23 cellular contexts compared by ENCODE assay signal in genomic region chr4:183321516-183321915, GRCh38. TPM values are rescaled to one million over a fixed set of nuclear protein-coding genes. Genes with fewer than 3 reads are reported as not detected.
DNase-seq lines count a peak whose midpoint lies in the region; ATAC-seq, FAIRE-seq and TF ChIP-seq lines count a peak whose summit lies in the region.
"Had no signal": no experiment of that assay in that cellular context is flagged by ENCODE, and none has a peak within 500 bp of the region (broad histone marks: within the 10 kb centered on the region; RNA-seq: fewer than 3 reads in every experiment).

No MANE protein-coding gene starts in this region.

- H2AFZ ChIP-seq in astrocyte (ENCODE audit: low read depth, low read length): no peak overlapping the region
- H2AFZ ChIP-seq in hepatocyte: no peak overlapping the region

- H3K4me3 Mint-ChIP-seq in activated T-cell treated with anti-CD3 and anti-CD28 coated beads, Interleukin-2, amount 50 U/mL, for 72 hours: peak overlapping the region in 1 of 2 donors; percentile 40
- no peak overlapping the region for H3K4me3 Mint-ChIP-seq in astrocyte (ENCODE audit: unreplicated experiment)
- H3K4me3 Mint-ChIP-seq in stimulated activated effector memory CD8-positive, alpha-beta T cell treated with anti-CD3 and anti-CD28 coated beads, Interleukin-12 subunit alpha, Interleukin-12 subunit beta, amount 100 ng/mL, for 72 hours: peak overlapping the region; percentile 18
- H3K4me3 Mint-ChIP-seq: CD14-positive monocyte, H9, IgD-negative memory B cell had no signal

- no peaks in the 10 kb centered on the region for H4K20me1 ChIP-seq in astrocyte (ENCODE audit: insufficient read depth, low read length)
- no peaks in the 10 kb centered on the region for H4K20me1 ChIP-seq in hepatocyte (ENCODE audit: insufficient read depth, poor library complexity, severe bottlenecking)

- H3K4me2 ChIP-seq in astrocyte (ENCODE audit: low read length) (no peak overlapping the region), hepatocyte (no peak overlapping the region)
- H3K4me2 ChIP-seq: A549 had no signal

- no peaks in the 10 kb centered on the region for H3K4me1 Mint-ChIP-seq in activated T-cell treated with anti-CD3 and anti-CD28 coated beads, Interleukin-2, amount 50 U/mL, for 72 hours (ENCODE audit: low read depth)
- no peaks in the 10 kb centered on the region for H3K4me1 Mint-ChIP-seq in astrocyte (ENCODE audit: low read depth, unreplicated experiment)
- H3K4me1 Mint-ChIP-seq in stimulated activated effector memory CD8-positive, alpha-beta T cell treated with anti-CD3 and anti-CD28 coated beads, Interleukin-12 subunit alpha, Interleukin-12 subunit beta, amount 100 ng/mL, for 72 hours: peaks cover 18% of the 10 kb centered on the region
- H3K4me1 Mint-ChIP-seq: CD14-positive monocyte, IgD-negative memory B cell had no signal

- H3K9me3 ChIP-seq in astrocyte (ENCODE audit: insufficient read depth, low read depth, low read length): peaks cover 5% of the 10 kb centered on the region
- peaks cover 5% of the 10 kb centered on the region for H3K9me3 ChIP-seq in hepatocyte (ENCODE audit: low read depth)
- H3K9me3 ChIP-seq: A549, Peyer's patch had no signal

- peaks cover 6% of the 10 kb centered on the region for H3K27me3 Mint-ChIP-seq in activated T-cell treated with anti-CD3 and anti-CD28 coated beads, Interleukin-2, amount 50 U/mL, for 72 hours (ENCODE audit: low read depth)
- H3K27me3 Mint-ChIP-seq in astrocyte (ENCODE audit: low read depth, unreplicated experiment): no peaks in the 10 kb centered on the region

- H3K36me3 ChIP-seq in astrocyte (ENCODE audit: insufficient read depth, low read length) (peaks cover 3% of the 10 kb centered on the region), hepatocyte (replicated peaks; ENCODE audit: insufficient read depth, low read depth) (no peaks in the 10 kb centered on the region)
- H3K36me3 ChIP-seq: Peyer's patch had no signal

- WGBS in hepatocyte (ENCODE audit: low lambda C conversion rate, missing lambda C conversion rate): 98% methylated on average over 5 of the region's 5 CpGs

- H3K79me2 ChIP-seq in astrocyte (ENCODE audit: insufficient read depth, low read length) (no peaks in the 10 kb centered on the region), hepatocyte (no peaks in the 10 kb centered on the region)

- no peak overlapping the region for H3K27ac ChIP-seq in astrocyte (ENCODE audit: low read depth, low read length)
- no peak overlapping the region for H3K27ac ChIP-seq in hepatocyte
- H3K27ac ChIP-seq: A549, Peyer's patch had no signal

- H3K9me3 Mint-ChIP-seq in activated T-cell treated with anti-CD3 and anti-CD28 coated beads, Interleukin-2, amount 50 U/mL, for 72 hours: no peaks in the 10 kb centered on the region
- H3K9me3 Mint-ChIP-seq in astrocyte (ENCODE audit: unreplicated experiment): peaks cover 6% of the 10 kb centered on the region
- H3K9me3 Mint-ChIP-seq in stimulated activated effector memory CD8-positive, alpha-beta T cell treated with anti-CD3 and anti-CD28 coated beads, Interleukin-12 subunit alpha, Interleukin-12 subunit beta, amount 100 ng/mL, for 72 hours: no peaks in the 10 kb centered on the region

- peak; percentile 13 for FAIRE-seq in astrocyte (lab: Jason Lieb, UNC)
- FAIRE-seq: A549 had no signal

- H3K27me3 ChIP-seq in astrocyte (ENCODE audit: insufficient read depth, low read length) (no peaks in the 10 kb centered on the region), hepatocyte (no peaks in the 10 kb centered on the region)
- H3K27me3 ChIP-seq: Peyer's patch had no signal

- no peak for DNase-seq in activated T-cell treated with anti-CD3 and anti-CD28 coated beads, Interleukin-2, amount 50 U/mL, for 72 hours
- no peak for DNase-seq in activated T-cell treated with anti-CD3 and anti-CD28 coated beads, Interleukin-2, amount 50 U/mL, for 48 hours
- DNase-seq in astrocyte (ENCODE audit: low read depth) (no peak), NCI-H1417 (lab: John Stamatoyannopoulos, UW) (no peak), hepatocyte (ENCODE audit: low spot score) (no peak), T1000 (lab: John Stamatoyannopoulos, UW) (no peak)
- no peak for DNase-seq in stimulated activated effector memory CD8-positive, alpha-beta T cell treated with anti-CD3 and anti-CD28 coated beads, Interleukin-12 subunit alpha, Interleukin-12 subunit beta, amount 100 ng/mL, for 72 hours (ENCODE audit: low spot score in 2 of 2)
- DNase-seq: Calu3, DMS53, H9, Kasumi-1, MM.1S, NCI-H1092 treated with DMSO at 0.1 percent for 48 hours, NCI-H1694, NCI-H2227 treated with DMSO at 0.1 percent for 48 hours, NCI-H524 treated with DMSO at 0.1 percent for 48 hours, Peyer's patch, SIG-M5 had no signal

- H3K4me1 ChIP-seq in astrocyte (ENCODE audit: insufficient read depth, low read length): no peaks in the 10 kb centered on the region
- H3K4me1 ChIP-seq in hepatocyte (ENCODE audit: insufficient read depth): no peaks in the 10 kb centered on the region
- H3K4me1 ChIP-seq: A549, Peyer's patch had no signal

- peaks cover 0 to 1% of the 10 kb centered on the region in 2 donors for H3K36me3 Mint-ChIP-seq in activated T-cell treated with anti-CD3 and anti-CD28 coated beads, Interleukin-2, amount 50 U/mL, for 72 hours (ENCODE audit: insufficient read depth in 2 of 2)
- H3K36me3 Mint-ChIP-seq in astrocyte (ENCODE audit: low read depth, unreplicated experiment): peaks cover 13% of the 10 kb centered on the region
- no peaks in the 10 kb centered on the region for H3K36me3 Mint-ChIP-seq in stimulated activated effector memory CD8-positive, alpha-beta T cell treated with anti-CD3 and anti-CD28 coated beads, Interleukin-12 subunit alpha, Interleukin-12 subunit beta, amount 100 ng/mL, for 72 hours
- H3K36me3 Mint-ChIP-seq: CD14-positive monocyte, IgD-negative memory B cell had no signal

- H3K9me2 ChIP-seq in hepatocyte (replicated peaks; ENCODE audit: insufficient read depth): no peaks in the 10 kb centered on the region

- peak overlapping the region; percentile 72 for H3K27ac Mint-ChIP-seq in activated T-cell treated with anti-CD3 and anti-CD28 coated beads, Interleukin-2, amount 50 U/mL, for 72 hours
- H3K27ac Mint-ChIP-seq in astrocyte (ENCODE audit: unreplicated experiment): no peak overlapping the region
- no peak overlapping the region for H3K27ac Mint-ChIP-seq in stimulated activated effector memory CD8-positive, alpha-beta T cell treated with anti-CD3 and anti-CD28 coated beads, Interleukin-12 subunit alpha, Interleukin-12 subunit beta, amount 100 ng/mL, for 72 hours
- H3K27ac Mint-ChIP-seq: CD14-positive monocyte, IgD-negative memory B cell had no signal

- TF ChIP-seq CTCF in astrocyte (IDR thresholded peaks at IDR 0.05; ENCODE audit: insufficient read depth, low read depth, low read length) (no peak), hepatocyte (IDR thresholded peaks at IDR 0.05; ENCODE audit: poor library complexity) (no peak)

- no peak overlapping the region for H3K9ac ChIP-seq in astrocyte (ENCODE audit: low read length)

- H3K4me3 ChIP-seq in astrocyte (ENCODE audit: insufficient read depth, low read depth, low read length) (no peak overlapping the region), hepatocyte (no peak overlapping the region)
- H3K4me3 ChIP-seq: A549, Peyer's patch had no signal

- no peak for ATAC-seq in activated T-cell treated with anti-CD3 and anti-CD28 coated beads, Interleukin-2, amount 50 U/mL, for 72 hours (replicated peaks in 1 of 2)
- ATAC-seq in GM21786 (IDR thresholded peaks at IDR 0.05; ENCODE audit: unreplicated experiment): peak; percentile 2
- ATAC-seq in stimulated activated effector memory CD8-positive, alpha-beta T cell treated with anti-CD3 and anti-CD28 coated beads, Interleukin-12 subunit alpha, Interleukin-12 subunit beta, amount 100 ng/mL, for 72 hours: no peak
- ATAC-seq: A549 had no signal

RNA-seq across cellular contexts. Expression of gene CLDN24, which starts 0.7 kb away (rescaled TPM):
- not detected for total RNA-seq in activated T-cell treated with anti-CD3 and anti-CD28 coated beads, Interleukin-2, amount 50 U/mL, for 72 hours
- total RNA-seq in astrocyte (not detected in 2 replicates), hepatocyte (not detected in 2 replicates)
- 0.94 TPM in 1 of 2 replicates, not detected in the other for polyA plus RNA-seq in hepatocyte
- total RNA-seq: Calu3, H9, HT1080, Peyer's patch had no signal
- polyA plus RNA-seq: A549, CD14-positive monocyte, IgD-negative memory B cell had no signal

RNA-seq across cellular contexts. Expression of gene CLDN22, which starts 1.4 kb away (rescaled TPM):
- not detected for total RNA-seq in activated T-cell treated with anti-CD3 and anti-CD28 coated beads, Interleukin-2, amount 50 U/mL, for 72 hours
- total RNA-seq in astrocyte: not detected in 2 replicates
- not detected in 2 replicates for total RNA-seq in hepatocyte
- 0.32 TPM in 1 of 2 replicates, not detected in the other for polyA plus RNA-seq in hepatocyte
- total RNA-seq: Calu3, H9, HT1080, Peyer's patch had no signal
- polyA plus RNA-seq: A549, CD14-positive monocyte, IgD-negative memory B cell had no signal
